In genomic region chr2:8648441-8648840, GRCh38 we compare ENCODE assay signal across 20 cellular contexts. TPM values are rescaled to one million over a fixed set of nuclear protein-coding genes. Genes with fewer than 3 reads are reported as not detected.
DNase-seq lines count a peak whose midpoint lies in the region; FAIRE-seq and TF ChIP-seq lines count a peak whose summit lies in the region.
"Had no signal": no experiment of that assay in that cellular context is flagged by ENCODE, and none has a peak within 500 bp of the region (broad histone marks: within the 10 kb centered on the region; RNA-seq: fewer than 3 reads in every experiment).

No MANE protein-coding gene starts in this region.

- peaks cover 8 to 14% (median 10%) of the 10 kb centered on the region in 7 donors for H3K9me3 Mint-ChIP-seq in CD14-positive monocyte
- H3K9me3 Mint-ChIP-seq: CD8-positive, alpha-beta T cell had no signal

- H3K9ac ChIP-seq in kidney (ENCODE audit: low read length in 2 of 2), result no peak overlapping the region
- H3K9ac ChIP-seq in neuronal stem cell (ENCODE audit: low read depth, low read length, poor library complexity), result no peak overlapping the region
- H3K9ac ChIP-seq: GM23248 had no signal

- H3K27ac ChIP-seq in kidney (ENCODE audit: low read depth in 2 of 2, low read length in 2 of 2), result no peak overlapping the region
- no peak overlapping the region for H3K27ac ChIP-seq in neuronal stem cell (replicated peaks; ENCODE audit: low read length)
- H3K27ac ChIP-seq in sigmoid colon, result no peak overlapping the region
- H3K27ac ChIP-seq: GM23248 had no signal

- H3K27me3 ChIP-seq in neuronal stem cell (ENCODE audit: control insufficient read depth in 3 of 3, insufficient read depth in 3 of 3, low read depth in 1 of 3, low read length in 3 of 3) (no peaks in the 10 kb centered on the region), sigmoid colon (no peaks in the 10 kb centered on the region)

- H3K79me1 ChIP-seq in neuronal stem cell (ENCODE audit: low read depth, low read length), result no peaks in the 10 kb centered on the region

- no peak overlapping the region for H3K4me3 Mint-ChIP-seq in CD14-positive monocyte
- H3K4me3 Mint-ChIP-seq: CD4-positive, CD25-positive, alpha-beta regulatory T cell; CD8-positive, alpha-beta T cell had no signal

- H3K9me3 ChIP-seq in kidney (ENCODE audit: control insufficient read depth in 1 of 2, low read length in 2 of 2), result no peaks in the 10 kb centered on the region
- peaks cover 4 to 6% of the 10 kb centered on the region in 2 donors for H3K9me3 ChIP-seq in neuronal stem cell (replicated peaks in 1 of 2; ENCODE audit: control insufficient read depth in 2 of 2, insufficient read depth in 1 of 2, low read depth in 1 of 2, low read length in 2 of 2)
- H3K9me3 ChIP-seq in sigmoid colon, result no peaks in the 10 kb centered on the region
- H3K9me3 ChIP-seq: Caco-2 had no signal

- H3K14ac ChIP-seq in neuronal stem cell (ENCODE audit: low read length), result no peak overlapping the region

- DNase-seq in CD14-positive monocyte (ENCODE audit: low spot score) (peak; percentile 30), kidney (peak; percentile 41), neuronal stem cell (ENCODE audit: low spot score) (no peak), sigmoid colon (peak; percentile 48), NCI-H1048 (lab: John Stamatoyannopoulos, UW) (no peak), RKO (ENCODE audit: low spot score) (no peak), nucleus accumbens (lab: John Stamatoyannopoulos, UW) (no peak)
- no peak for DNase-seq in central memory CD4-positive, alpha-beta T cell
- DNase-seq: C1 segment of cervical spinal cord; Caco-2; CD4-positive, CD25-positive, alpha-beta regulatory T cell; CD8-positive, alpha-beta T cell; DMS153; DND-41; GM23248; H7; HCEC 1CT had no signal

- H2AK5ac ChIP-seq in neuronal stem cell (ENCODE audit: low read depth, low read length), result peak overlapping the region; percentile 32

- H3K18ac ChIP-seq in neuronal stem cell (ENCODE audit: low read length), result peak overlapping the region; percentile 3

- no peak overlapping the region for H2BK120ac ChIP-seq in neuronal stem cell (ENCODE audit: low read depth, low read length)

- H4K8ac ChIP-seq in neuronal stem cell (ENCODE audit: low read depth, low read length), result no peak overlapping the region

- no peak overlapping the region for H3K4ac ChIP-seq in neuronal stem cell (ENCODE audit: low read length)

- peak overlapping the region; percentile 2 for H2BK15ac ChIP-seq in neuronal stem cell (ENCODE audit: low read length)

- no peak for FAIRE-seq in kidney (lab: Jason Lieb, UNC)
- FAIRE-seq: GM12892, GM19239, H1 had no signal

- WGBS in neuronal stem cell (ENCODE audit: extremely low coverage in 2 of 2, insufficient read length in 2 of 2, insufficient replicate concordance in 1 of 2), 2 donors, result no CpG with 5 or more reads among the region's 8 CpGs
- WGBS in sigmoid colon, 2 donors, result 93 to 94% methylated on average over 8 of the region's 8 CpGs

- no peak overlapping the region for H2AFZ ChIP-seq in neuronal stem cell (ENCODE audit: low read length)
- H2AFZ ChIP-seq: GM23248 had no signal

- peak overlapping the region in 1 of 7 donors; percentile 75 for H3K27ac Mint-ChIP-seq in CD14-positive monocyte
- H3K27ac Mint-ChIP-seq: CD8-positive, alpha-beta T cell had no signal

- H3K23ac ChIP-seq in neuronal stem cell (ENCODE audit: low read depth, low read length, poor library complexity), result no peak overlapping the region

- H4K91ac ChIP-seq in neuronal stem cell (ENCODE audit: low read depth, low read length, poor library complexity), result no peak overlapping the region

- H3K4me2 ChIP-seq in neuronal stem cell (ENCODE audit: insufficient read depth, low read length, poor library complexity, severe bottlenecking), result no peak overlapping the region

- TF ChIP-seq CTCF in CD14-positive monocyte (IDR thresholded peaks at IDR 0.05), result no peak
- no peak for TF ChIP-seq CTCF in kidney (IDR thresholded peaks at IDR 0.05; ENCODE audit: borderline replicate concordance, extremely low read depth, insufficient read depth)
- TF ChIP-seq CTCF in sigmoid colon (IDR thresholded peaks at IDR 0.05), result no peak

- no peak for TF ChIP-seq EP300 in sigmoid colon (IDR thresholded peaks at IDR 0.05)

- peaks cover 5% of the 10 kb centered on the region in 2 donors for H3K4me1 ChIP-seq in kidney (ENCODE audit: control insufficient read depth in 1 of 2, insufficient read depth in 1 of 2, low read depth in 1 of 2, low read length in 2 of 2)
- H3K4me1 ChIP-seq in neuronal stem cell (ENCODE audit: control insufficient read depth in 2 of 2, insufficient read depth in 1 of 2, low read depth in 1 of 2, low read length in 2 of 2), result peaks cover 5 to 7% of the 10 kb centered on the region in 2 donors
- H3K4me1 ChIP-seq in sigmoid colon, result peaks cover 0 to 4% (median 0%) of the 10 kb centered on the region in 4 donors

- no peak for TF ChIP-seq POLR2A in sigmoid colon (IDR thresholded peaks at IDR 0.05)

- H2BK12ac ChIP-seq in neuronal stem cell (ENCODE audit: low read length), result no peak overlapping the region

- H2BK5ac ChIP-seq in neuronal stem cell (ENCODE audit: low read length), result no peak overlapping the region

- H3K4me1 Mint-ChIP-seq in CD14-positive monocyte, result peaks cover 23% of the 10 kb centered on the region
- H3K4me1 Mint-ChIP-seq: CD4-positive, CD25-positive, alpha-beta regulatory T cell had no signal

- H3K36me3 Mint-ChIP-seq in CD14-positive monocyte, result no peaks in the 10 kb centered on the region
- H3K36me3 Mint-ChIP-seq: CD4-positive, CD25-positive, alpha-beta regulatory T cell; CD8-positive, alpha-beta T cell had no signal

- H3K4me3 ChIP-seq in kidney (ENCODE audit: low read length in 2 of 2) (no peak overlapping the region), neuronal stem cell (ENCODE audit: low read length in 2 of 2) (no peak overlapping the region), sigmoid colon (no peak overlapping the region)
- H3K4me3 ChIP-seq: GM23248 had no signal

- H3K27me3 Mint-ChIP-seq in CD14-positive monocyte (ENCODE audit: low read depth in 3 of 3), result peaks cover 0 to 3% (median 2%) of the 10 kb centered on the region in 3 donors
- H3K27me3 Mint-ChIP-seq: CD4-positive, CD25-positive, alpha-beta regulatory T cell had no signal

- H3K36me3 ChIP-seq in kidney (ENCODE audit: control insufficient read depth in 1 of 2, insufficient read depth in 2 of 2, low read length in 2 of 2), result no peaks in the 10 kb centered on the region
- H3K36me3 ChIP-seq in neuronal stem cell (replicated peaks in 1 of 2; ENCODE audit: control insufficient read depth in 2 of 2, insufficient read depth in 2 of 2, low read length in 2 of 2), result no peaks in the 10 kb centered on the region
- H3K36me3 ChIP-seq in sigmoid colon, result no peaks in the 10 kb centered on the region

- intact Hi-C loops in CD14-positive monocyte (cut with micrococcal nuclease), result no loop called here
- intact Hi-C loops in kidney (cut with DNase I), result no loop called here
- intact Hi-C loops in sigmoid colon (cut with DNase I), result no loop called here

RNA-seq across cellular contexts. Expression of gene ID2, which starts 33.4 kb away (rescaled TPM):
- 100 to 1,000 TPM; 282 to 295 TPM for polyA plus RNA-seq in CD14-positive monocyte
- total RNA-seq in kidney, result 74.6 TPM
- polyA plus RNA-seq in kidney (ENCODE audit: insufficient read depth, low read depth, low replicate concordance), result 113 TPM
- 252 TPM for polyA plus RNA-seq in neuronal stem cell (2013, experiment 1 of 2)
- 263 TPM for polyA plus RNA-seq in neuronal stem cell (2013, experiment 2 of 2)
- total RNA-seq in sigmoid colon, result 100 to 1,000 TPM; 376 to 615 (median 527) TPM
- 100 to 1,000 TPM; 154 to 306 (median 224) TPM for polyA plus RNA-seq in sigmoid colon

Comparison
In these comparisons a context has a peak if more than half of its experiments do, and no peak if none do; other contexts are left out.
1. DNase-seq: peak in CD14-positive monocyte (single experiment), kidney (single experiment) and sigmoid colon (single experiment); none in neuronal stem cell (single experiment), NCI-H1048 (single experiment), RKO (single experiment), nucleus accumbens (0 of 56) and central memory CD4-positive, alpha-beta T cell (single experiment).